Comparison of ENCODE assay signal across 1 cellular context in the genomic region with DNA sequence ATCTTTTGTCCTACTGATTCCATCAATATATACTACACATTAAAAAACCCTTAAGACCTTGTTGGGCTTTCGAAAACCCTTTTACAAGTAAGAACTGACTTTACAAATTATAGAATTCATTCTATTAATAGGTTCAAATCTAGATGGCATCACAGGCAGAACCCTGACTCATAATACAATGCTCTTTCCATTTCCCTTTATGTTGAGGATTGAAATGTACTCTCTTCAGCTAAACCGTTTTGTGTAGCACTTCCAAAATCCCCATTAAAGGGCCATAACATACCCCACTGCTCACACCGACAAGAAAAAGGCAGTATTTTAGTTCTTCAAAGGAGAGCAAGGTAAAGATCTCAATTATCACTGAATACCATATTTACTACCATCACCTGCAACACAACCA.
TF ChIP-seq lines count a peak whose summit lies in the region.

No MANE protein-coding gene starts in this region.

TF ChIP-seq in GM12878, 131 proteins besides CTCF, POLR2A, EP300 and RAD21:
- TF ChIP-seq, protein P1, sequence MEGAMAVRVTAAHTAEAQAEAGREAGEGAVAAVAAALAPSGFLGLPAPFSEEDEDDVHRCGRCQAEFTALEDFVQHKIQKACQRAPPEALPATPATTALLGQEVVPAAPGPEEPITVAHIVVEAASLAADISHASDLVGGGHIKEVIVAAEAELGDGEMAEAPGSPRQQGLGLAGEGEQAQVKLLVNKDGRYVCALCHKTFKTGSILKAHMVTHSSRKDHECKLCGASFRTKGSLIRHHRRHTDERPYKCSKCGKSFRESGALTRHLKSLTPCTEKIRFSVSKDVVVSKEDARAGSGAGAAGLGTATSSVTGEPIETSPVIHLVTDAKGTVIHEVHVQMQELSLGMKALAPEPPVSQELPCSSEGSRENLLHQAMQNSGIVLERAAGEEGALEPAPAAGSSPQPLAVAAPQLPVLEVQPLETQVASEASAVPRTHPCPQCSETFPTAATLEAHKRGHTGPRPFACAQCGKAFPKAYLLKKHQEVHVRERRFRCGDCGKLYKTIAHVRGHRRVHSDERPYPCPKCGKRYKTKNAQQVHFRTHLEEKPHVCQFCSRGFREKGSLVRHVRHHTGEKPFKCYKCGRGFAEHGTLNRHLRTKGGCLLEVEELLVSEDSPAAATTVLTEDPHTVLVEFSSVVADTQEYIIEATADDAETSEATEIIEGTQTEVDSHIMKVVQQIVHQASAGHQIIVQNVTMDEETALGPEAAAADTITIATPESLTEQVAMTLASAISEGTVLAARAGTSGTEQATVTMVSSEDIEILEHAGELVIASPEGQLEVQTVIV (IDR thresholded peaks at IDR 0.05; ENCODE audit: borderline replicate concordance, partially characterized antibody) = no peak
- TF ChIP-seq MYB (IDR thresholded peaks at IDR 0.05; ENCODE audit: borderline replicate concordance, low read depth, low read length) (no peak), NFIC (IDR thresholded peaks at IDR 0.05; ENCODE audit: low read depth, low read length) (no peak), STAT3 (IDR thresholded peaks at IDR 0.05; ENCODE audit: low read depth, low read length) (no peak), MEF2A (IDR thresholded peaks at IDR 0.05; ENCODE audit: insufficient read depth, low read depth, low read length) (no peak), GATAD2B (conservative IDR thresholded peaks at IDR 0.05; ENCODE audit: low read depth) (no peak), RELA (IDR thresholded peaks at IDR 0.05; ENCODE audit: borderline replicate concordance, partially characterized antibody) (no peak), BRCA1 (IDR thresholded peaks at IDR 0.05; ENCODE audit: low read depth, low read length) (no peak), CREM (IDR thresholded peaks at IDR 0.05; ENCODE audit: low read depth) (no peak), EED (IDR thresholded peaks at IDR 0.05; ENCODE audit: low read depth) (no peak), IKZF1 (conservative IDR thresholded peaks at IDR 0.05) (no peak), ZZZ3 (IDR thresholded peaks at IDR 0.05; ENCODE audit: control insufficient read depth, insufficient read length, low read depth) (no peak)
- TF ChIP-seq, protein P2, sequence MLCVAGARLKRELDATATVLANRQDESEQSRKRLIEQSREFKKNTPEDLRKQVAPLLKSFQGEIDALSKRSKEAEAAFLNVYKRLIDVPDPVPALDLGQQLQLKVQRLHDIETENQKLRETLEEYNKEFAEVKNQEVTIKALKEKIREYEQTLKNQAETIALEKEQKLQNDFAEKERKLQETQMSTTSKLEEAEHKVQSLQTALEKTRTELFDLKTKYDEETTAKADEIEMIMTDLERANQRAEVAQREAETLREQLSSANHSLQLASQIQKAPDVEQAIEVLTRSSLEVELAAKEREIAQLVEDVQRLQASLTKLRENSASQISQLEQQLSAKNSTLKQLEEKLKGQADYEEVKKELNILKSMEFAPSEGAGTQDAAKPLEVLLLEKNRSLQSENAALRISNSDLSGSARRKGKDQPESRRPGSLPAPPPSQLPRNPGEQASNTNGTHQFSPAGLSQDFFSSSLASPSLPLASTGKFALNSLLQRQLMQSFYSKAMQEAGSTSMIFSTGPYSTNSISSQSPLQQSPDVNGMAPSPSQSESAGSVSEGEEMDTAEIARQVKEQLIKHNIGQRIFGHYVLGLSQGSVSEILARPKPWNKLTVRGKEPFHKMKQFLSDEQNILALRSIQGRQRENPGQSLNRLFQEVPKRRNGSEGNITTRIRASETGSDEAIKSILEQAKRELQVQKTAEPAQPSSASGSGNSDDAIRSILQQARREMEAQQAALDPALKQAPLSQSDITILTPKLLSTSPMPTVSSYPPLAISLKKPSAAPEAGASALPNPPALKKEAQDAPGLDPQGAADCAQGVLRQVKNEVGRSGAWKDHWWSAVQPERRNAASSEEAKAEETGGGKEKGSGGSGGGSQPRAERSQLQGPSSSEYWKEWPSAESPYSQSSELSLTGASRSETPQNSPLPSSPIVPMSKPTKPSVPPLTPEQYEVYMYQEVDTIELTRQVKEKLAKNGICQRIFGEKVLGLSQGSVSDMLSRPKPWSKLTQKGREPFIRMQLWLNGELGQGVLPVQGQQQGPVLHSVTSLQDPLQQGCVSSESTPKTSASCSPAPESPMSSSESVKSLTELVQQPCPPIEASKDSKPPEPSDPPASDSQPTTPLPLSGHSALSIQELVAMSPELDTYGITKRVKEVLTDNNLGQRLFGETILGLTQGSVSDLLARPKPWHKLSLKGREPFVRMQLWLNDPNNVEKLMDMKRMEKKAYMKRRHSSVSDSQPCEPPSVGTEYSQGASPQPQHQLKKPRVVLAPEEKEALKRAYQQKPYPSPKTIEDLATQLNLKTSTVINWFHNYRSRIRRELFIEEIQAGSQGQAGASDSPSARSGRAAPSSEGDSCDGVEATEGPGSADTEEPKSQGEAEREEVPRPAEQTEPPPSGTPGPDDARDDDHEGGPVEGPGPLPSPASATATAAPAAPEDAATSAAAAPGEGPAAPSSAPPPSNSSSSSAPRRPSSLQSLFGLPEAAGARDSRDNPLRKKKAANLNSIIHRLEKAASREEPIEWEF (IDR thresholded peaks at IDR 0.05; ENCODE audit: insufficient replicate concordance, low read depth, low read length) = no peak
- TF ChIP-seq, protein P3, sequence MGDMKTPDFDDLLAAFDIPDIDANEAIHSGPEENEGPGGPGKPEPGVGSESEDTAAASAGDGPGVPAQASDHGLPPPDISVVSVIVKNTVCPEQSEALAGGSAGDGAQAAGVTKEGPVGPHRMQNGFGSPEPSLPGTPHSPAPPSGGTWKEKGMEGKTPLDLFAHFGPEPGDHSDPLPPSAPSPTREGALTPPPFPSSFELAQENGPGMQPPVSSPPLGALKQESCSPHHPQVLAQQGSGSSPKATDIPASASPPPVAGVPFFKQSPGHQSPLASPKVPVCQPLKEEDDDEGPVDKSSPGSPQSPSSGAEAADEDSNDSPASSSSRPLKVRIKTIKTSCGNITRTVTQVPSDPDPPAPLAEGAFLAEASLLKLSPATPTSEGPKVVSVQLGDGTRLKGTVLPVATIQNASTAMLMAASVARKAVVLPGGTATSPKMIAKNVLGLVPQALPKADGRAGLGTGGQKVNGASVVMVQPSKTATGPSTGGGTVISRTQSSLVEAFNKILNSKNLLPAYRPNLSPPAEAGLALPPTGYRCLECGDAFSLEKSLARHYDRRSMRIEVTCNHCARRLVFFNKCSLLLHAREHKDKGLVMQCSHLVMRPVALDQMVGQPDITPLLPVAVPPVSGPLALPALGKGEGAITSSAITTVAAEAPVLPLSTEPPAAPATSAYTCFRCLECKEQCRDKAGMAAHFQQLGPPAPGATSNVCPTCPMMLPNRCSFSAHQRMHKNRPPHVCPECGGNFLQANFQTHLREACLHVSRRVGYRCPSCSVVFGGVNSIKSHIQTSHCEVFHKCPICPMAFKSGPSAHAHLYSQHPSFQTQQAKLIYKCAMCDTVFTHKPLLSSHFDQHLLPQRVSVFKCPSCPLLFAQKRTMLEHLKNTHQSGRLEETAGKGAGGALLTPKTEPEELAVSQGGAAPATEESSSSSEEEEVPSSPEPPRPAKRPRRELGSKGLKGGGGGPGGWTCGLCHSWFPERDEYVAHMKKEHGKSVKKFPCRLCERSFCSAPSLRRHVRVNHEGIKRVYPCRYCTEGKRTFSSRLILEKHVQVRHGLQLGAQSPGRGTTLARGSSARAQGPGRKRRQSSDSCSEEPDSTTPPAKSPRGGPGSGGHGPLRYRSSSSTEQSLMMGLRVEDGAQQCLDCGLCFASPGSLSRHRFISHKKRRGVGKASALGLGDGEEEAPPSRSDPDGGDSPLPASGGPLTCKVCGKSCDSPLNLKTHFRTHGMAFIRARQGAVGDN (IDR thresholded peaks at IDR 0.05) = no peak
- TF ChIP-seq, protein P4, sequence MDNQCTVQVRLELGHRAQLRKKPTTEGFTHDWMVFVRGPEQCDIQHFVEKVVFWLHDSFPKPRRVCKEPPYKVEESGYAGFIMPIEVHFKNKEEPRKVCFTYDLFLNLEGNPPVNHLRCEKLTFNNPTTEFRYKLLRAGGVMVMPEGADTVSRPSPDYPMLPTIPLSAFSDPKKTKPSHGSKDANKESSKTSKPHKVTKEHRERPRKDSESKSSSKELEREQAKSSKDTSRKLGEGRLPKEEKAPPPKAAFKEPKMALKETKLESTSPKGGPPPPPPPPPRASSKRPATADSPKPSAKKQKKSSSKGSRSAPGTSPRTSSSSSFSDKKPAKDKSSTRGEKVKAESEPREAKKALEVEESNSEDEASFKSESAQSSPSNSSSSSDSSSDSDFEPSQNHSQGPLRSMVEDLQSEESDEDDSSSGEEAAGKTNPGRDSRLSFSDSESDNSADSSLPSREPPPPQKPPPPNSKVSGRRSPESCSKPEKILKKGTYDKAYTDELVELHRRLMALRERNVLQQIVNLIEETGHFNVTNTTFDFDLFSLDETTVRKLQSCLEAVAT (IDR thresholded peaks at IDR 0.05) = no peak
